ENCODE assay signal across 15 cellular contexts in the genomic region with DNA sequence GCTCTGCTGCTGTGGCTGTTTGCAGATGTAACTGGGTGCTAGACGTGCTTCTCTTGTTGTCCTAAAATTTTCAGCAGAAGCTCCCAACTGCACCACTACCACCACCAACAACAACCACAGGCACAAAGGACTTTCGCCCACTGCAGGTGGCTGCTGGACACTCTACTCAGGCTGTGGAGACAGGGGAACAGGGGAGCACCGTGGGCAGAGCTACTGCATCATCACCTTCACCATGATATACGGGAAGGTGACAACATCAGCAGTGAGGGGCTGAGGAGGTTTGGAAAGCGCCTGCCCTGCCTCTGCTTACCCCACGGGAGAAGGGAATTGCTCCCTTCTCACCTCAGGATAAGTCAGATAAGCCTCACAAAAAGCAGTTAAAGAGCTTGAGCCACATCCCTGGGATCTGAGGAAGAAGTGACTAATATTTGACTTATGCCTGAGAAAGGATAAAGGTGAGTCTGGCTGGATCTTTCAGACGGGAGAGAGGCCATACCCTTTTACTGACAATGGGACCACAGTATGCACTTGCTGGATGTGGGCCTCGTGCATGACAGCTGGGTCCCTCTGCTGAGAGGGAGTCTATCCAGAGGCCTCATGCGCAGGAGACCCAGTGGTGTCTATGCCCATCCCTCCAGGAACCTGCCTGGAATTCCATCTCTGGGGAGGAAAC.
DNase-seq lines count a peak whose midpoint lies in the region; ATAC-seq and TF ChIP-seq lines count a peak whose summit lies in the region.
"Had no signal": no experiment of that assay in that cellular context is flagged by ENCODE, and none has a peak within 500 bp of the region (broad histone marks: within the 10 kb centered on the region; RNA-seq: fewer than 3 reads in every experiment).

No MANE protein-coding gene starts in this region.

- H3K4me2 ChIP-seq in IMR-90 (ENCODE audit: low read depth, low read length): no peak overlapping the region
- H3K4me2 ChIP-seq: GM23338 had no signal

- H3K14ac ChIP-seq in IMR-90 (replicated peaks; ENCODE audit: low read depth, low read length): peak overlapping the region; percentile 52; the same call in 1 of the 2 replicates

- H2AK5ac ChIP-seq in IMR-90 (ENCODE audit: low read depth, low read length): no peak overlapping the region

- H2BK5ac ChIP-seq in IMR-90 (ENCODE audit: low read depth, low read length, poor library complexity, severe bottlenecking): no peak overlapping the region

- H3K18ac ChIP-seq in IMR-90 (ENCODE audit: low read depth, low read length): no peak overlapping the region

- H2AK9ac ChIP-seq in IMR-90 (replicated peaks; ENCODE audit: low read depth, low read length, poor library complexity): no peak overlapping the region

- no peak overlapping the region for H3K9ac ChIP-seq in IMR-90 (ENCODE audit: low read depth, low read length)

- H3K9me1 ChIP-seq in IMR-90 (ENCODE audit: insufficient read depth, low read length): no peaks in the 10 kb centered on the region

- no peak overlapping the region for H3K27ac ChIP-seq in CD4-positive, alpha-beta T cell (ENCODE audit: low read depth, low read length)
- H3K27ac ChIP-seq in IMR-90 (ENCODE audit: insufficient read depth, low read length): no peak overlapping the region
- H3K27ac ChIP-seq: C4-2B, HL-60 had no signal

- H3K4me1 Mint-ChIP-seq in CD4-positive, alpha-beta T cell (ENCODE audit: low read depth): peaks cover 17% of the 10 kb centered on the region
- H3K4me1 Mint-ChIP-seq in nephron progenitor cell (peaks cover 21% of the 10 kb centered on the region), T-cell (peaks cover 9 to 17% (median 12%) of the 10 kb centered on the region in 3 donors)
- peaks cover 8 to 19% of the 10 kb centered on the region in 2 donors for H3K4me1 Mint-ChIP-seq in effector memory CD8-positive, alpha-beta T cell (ENCODE audit: low read depth in 2 of 2)
- H3K4me1 Mint-ChIP-seq: GM23338 had no signal

- H3K36me3 ChIP-seq in IMR-90 (ENCODE audit: control insufficient read depth, insufficient read depth, low read length): no peaks in the 10 kb centered on the region
- H3K36me3 ChIP-seq: BE2C had no signal

- H3K9me3 ChIP-seq in CD4-positive, alpha-beta T cell (ENCODE audit: control insufficient read depth, low read length): no peaks in the 10 kb centered on the region
- peaks cover 2% of the 10 kb centered on the region; the same call in 1 of the 2 replicates for H3K9me3 ChIP-seq in IMR-90 (ENCODE audit: control insufficient read depth, insufficient read depth, low read length)
- H3K9me3 ChIP-seq: BE2C had no signal

- no peaks in the 10 kb centered on the region for H3K79me1 ChIP-seq in IMR-90 (ENCODE audit: low read depth in 1 of 2, low read length in 2 of 2)

- no peak overlapping the region for H2BK15ac ChIP-seq in IMR-90 (ENCODE audit: low read depth, low read length)

- TF ChIP-seq RAD21 in IMR-90 (IDR thresholded peaks at IDR 0.05; ENCODE audit: low read length): no peak

- in situ Hi-C loops in IMR-90 (cut with MboI; ENCODE audit: low sequenced_read_pairs): no loop called here

- peak overlapping the region; percentile 4 for H3K27ac Mint-ChIP-seq in CD4-positive, alpha-beta T cell
- H3K27ac Mint-ChIP-seq in nephron progenitor cell (peak overlapping the region; percentile 19), T-cell (no peak overlapping the region)
- peak overlapping the region in 1 of 2 donors; percentile 26 for H3K27ac Mint-ChIP-seq in effector memory CD8-positive, alpha-beta T cell
- H3K27ac Mint-ChIP-seq: GM23338 had no signal

- no peak overlapping the region for H3K23ac ChIP-seq in IMR-90 (ENCODE audit: low read depth, low read length)

- no TSS peak for BruUV-seq in IMR-90 (replicated peaks; lab: Mats Ljungman, UMichigan)

- H3K36me3 Mint-ChIP-seq in CD4-positive, alpha-beta T cell (ENCODE audit: low read depth): no peaks in the 10 kb centered on the region
- no peaks in the 10 kb centered on the region for H3K36me3 Mint-ChIP-seq in nephron progenitor cell (ENCODE audit: low read depth)
- H3K36me3 Mint-ChIP-seq in effector memory CD8-positive, alpha-beta T cell (ENCODE audit: insufficient read depth): no peaks in the 10 kb centered on the region
- H3K36me3 Mint-ChIP-seq in T-cell: no peaks in the 10 kb centered on the region
- H3K36me3 Mint-ChIP-seq: CD4-positive, alpha-beta memory T cell had no signal

- H4K8ac ChIP-seq in IMR-90 (ENCODE audit: low read depth in 2 of 2, low read length in 2 of 2): no peak overlapping the region

- no peak for TF ChIP-seq CTCF in CD4-positive, alpha-beta T cell (IDR thresholded peaks at IDR 0.05)
- TF ChIP-seq CTCF in IMR-90 (conservative IDR thresholded peaks at IDR 0.05; ENCODE audit: low read depth, low read length) (no peak), nephron progenitor cell (IDR thresholded peaks at IDR 0.05) (no peak), foreskin fibroblast (IDR thresholded peaks at IDR 0.05; ENCODE audit: low read depth, low read length) (no peak)

- POLR2A ChIA-PET in CD4-positive, alpha-beta T cell (lab: Charles Lee): no interaction called here
- POLR2A ChIA-PET in IMR-90 (lab: Charles Lee; ENCODE audit: unreplicated experiment): interaction anchor here (0.6 kb wide), 1 partner anchor 8 kb away, joined by 3 read pairs; no protein-coding TSS in a partner anchor
- POLR2A ChIA-PET in T-cell (lab: Charles Lee): no interaction called here

- dilution Hi-C loops in IMR-90 (cut with HindIII; ENCODE audit: low sequenced_read_pairs, unreplicated experiment): no loop called here

- no peak overlapping the region for H3K56ac ChIP-seq in IMR-90 (ENCODE audit: extremely low read depth, insufficient read depth, low read length)

- no peak for DNase-seq in CD4-positive, alpha-beta T cell
- no peak for DNase-seq in IMR-90
- DNase-seq in nephron progenitor cell: no peak
- no peak for DNase-seq in effector memory CD8-positive, alpha-beta T cell
- no peak for DNase-seq in T-cell
- no peak for DNase-seq in foreskin fibroblast
- DNase-seq: ACHN, BE2C, Calu3, HCEC 1CT had no signal

- H2BK20ac ChIP-seq in IMR-90 (ENCODE audit: low read depth, low read length): no peak overlapping the region

- no peak overlapping the region for H3K4ac ChIP-seq in IMR-90 (ENCODE audit: low read depth, low read length)

- no peak overlapping the region for H2BK120ac ChIP-seq in IMR-90 (ENCODE audit: low read depth, low read length)

- WGBS in IMR-90 (ENCODE audit: extremely low coverage in 2 of 2, insufficient read length in 1 of 2), 2 experiments: 89% methylated on average over 2 of the region's 9 CpGs; no CpG with 5 or more reads in 1 of the 2 experiments

- intact Hi-C loops in CD4-positive, alpha-beta T cell (cut with DNase I, micrococcal nuclease): no loop called here
- intact Hi-C loops in IMR-90 (cut with micrococcal nuclease): no loop called here

- TF ChIP-seq POLR2A in IMR-90 (IDR thresholded peaks at IDR 0.05; ENCODE audit: low read depth, low read length): no peak

- H4K20me1 ChIP-seq in IMR-90 (ENCODE audit: insufficient read depth, low read length): no peaks in the 10 kb centered on the region

- H3K9me3 Mint-ChIP-seq in CD4-positive, alpha-beta T cell: no peaks in the 10 kb centered on the region
- H3K9me3 Mint-ChIP-seq in nephron progenitor cell (peaks cover 8% of the 10 kb centered on the region), T-cell (peaks cover 0 to 5% (median 0%) of the 10 kb centered on the region in 3 donors)
- H3K9me3 Mint-ChIP-seq in effector memory CD8-positive, alpha-beta T cell: no peaks in the 10 kb centered on the region
- H3K9me3 Mint-ChIP-seq: GM23338 had no signal

- no peak overlapping the region for H3K4me3 ChIP-seq in IMR-90 (ENCODE audit: insufficient read depth, low read depth, low read length)
- no peak overlapping the region for H3K4me3 ChIP-seq in foreskin fibroblast (ENCODE audit: low read depth in 1 of 2, low read length in 2 of 2)
- H3K4me3 ChIP-seq: GM23338, K562 had no signal

- H4K91ac ChIP-seq in IMR-90 (ENCODE audit: insufficient read depth, low read depth, low read length): no peak overlapping the region

- H2AFZ ChIP-seq in IMR-90 (replicated peaks; ENCODE audit: low read length, poor library complexity): peak overlapping the region; percentile 8
- H2AFZ ChIP-seq: GM23338 had no signal

- peaks cover 5% of the 10 kb centered on the region for H3K4me1 ChIP-seq in IMR-90 (ENCODE audit: control insufficient read depth, insufficient read depth, low read length)
- H3K4me1 ChIP-seq: BE2C had no signal

- no peaks in the 10 kb centered on the region for H3K27me3 Mint-ChIP-seq in CD4-positive, alpha-beta T cell
- H3K27me3 Mint-ChIP-seq in nephron progenitor cell (ENCODE audit: low read depth, poor library complexity): no peaks in the 10 kb centered on the region
- peaks cover 9 to 15% of the 10 kb centered on the region in 2 donors for H3K27me3 Mint-ChIP-seq in effector memory CD8-positive, alpha-beta T cell
- peaks cover 0 to 9% of the 10 kb centered on the region in 2 donors for H3K27me3 Mint-ChIP-seq in T-cell
- H3K27me3 Mint-ChIP-seq: CD4-positive, alpha-beta memory T cell had no signal

- CTCF ChIA-PET in CD4-positive, alpha-beta T cell (lab: Charles Lee): no interaction called here
- CTCF ChIA-PET in IMR-90 (lab: Yijun Ruan, JAX): no interaction called here
- CTCF ChIA-PET in T-cell (lab: Charles Lee): interaction anchor here in 1 of 2 donors (0.6 kb wide), 1 partner anchor 44 kb away, joined by 4 read pairs; no protein-coding TSS in a partner anchor

- no peak overlapping the region for H4K5ac ChIP-seq in IMR-90 (ENCODE audit: low read depth, low read length)

- no peak overlapping the region for H3K4me3 Mint-ChIP-seq in CD4-positive, alpha-beta T cell
- no peak overlapping the region for H3K4me3 Mint-ChIP-seq in nephron progenitor cell
- no peak overlapping the region for H3K4me3 Mint-ChIP-seq in effector memory CD8-positive, alpha-beta T cell
- no peak overlapping the region for H3K4me3 Mint-ChIP-seq in T-cell
- H3K4me3 Mint-ChIP-seq: CD4-positive, alpha-beta memory T cell; GM23338 had no signal

- ATAC-seq in CD4-positive, alpha-beta T cell (ENCODE audit: poor library complexity): no peak
- no peak for ATAC-seq in IMR-90 (ENCODE audit: low read depth)
- no peak for ATAC-seq in effector memory CD8-positive, alpha-beta T cell (replicated peaks)
- no peak for ATAC-seq in T-cell (replicated peaks in 1 of 4)
- ATAC-seq: GM23338, K562 had no signal

- no peaks in the 10 kb centered on the region for H3K27me3 ChIP-seq in CD4-positive, alpha-beta T cell (ENCODE audit: control insufficient read depth, insufficient read depth, low read length)
- H3K27me3 ChIP-seq in IMR-90 (ENCODE audit: control insufficient read depth, insufficient read depth, low read length): no peaks in the 10 kb centered on the region
- H3K27me3 ChIP-seq: BE2C had no signal

TF ChIP-seq in IMR-90, 13 proteins besides CTCF, POLR2A, EP300 and RAD21 (continues in another document):
- no peak for TF ChIP-seq FOS (IDR thresholded peaks at IDR 0.05; ENCODE audit: low read depth, low read length)

Comparison
In these comparisons a context has a peak if more than half of its experiments do, and no peak if none do; other contexts are left out.
1. H3K27ac Mint-ChIP-seq: peak in CD4-positive, alpha-beta T cell (single experiment) and nephron progenitor cell (single experiment); none in T-cell (0 of 2).